ENCODE assay signal across 16 cellular contexts in the genomic region with DNA sequence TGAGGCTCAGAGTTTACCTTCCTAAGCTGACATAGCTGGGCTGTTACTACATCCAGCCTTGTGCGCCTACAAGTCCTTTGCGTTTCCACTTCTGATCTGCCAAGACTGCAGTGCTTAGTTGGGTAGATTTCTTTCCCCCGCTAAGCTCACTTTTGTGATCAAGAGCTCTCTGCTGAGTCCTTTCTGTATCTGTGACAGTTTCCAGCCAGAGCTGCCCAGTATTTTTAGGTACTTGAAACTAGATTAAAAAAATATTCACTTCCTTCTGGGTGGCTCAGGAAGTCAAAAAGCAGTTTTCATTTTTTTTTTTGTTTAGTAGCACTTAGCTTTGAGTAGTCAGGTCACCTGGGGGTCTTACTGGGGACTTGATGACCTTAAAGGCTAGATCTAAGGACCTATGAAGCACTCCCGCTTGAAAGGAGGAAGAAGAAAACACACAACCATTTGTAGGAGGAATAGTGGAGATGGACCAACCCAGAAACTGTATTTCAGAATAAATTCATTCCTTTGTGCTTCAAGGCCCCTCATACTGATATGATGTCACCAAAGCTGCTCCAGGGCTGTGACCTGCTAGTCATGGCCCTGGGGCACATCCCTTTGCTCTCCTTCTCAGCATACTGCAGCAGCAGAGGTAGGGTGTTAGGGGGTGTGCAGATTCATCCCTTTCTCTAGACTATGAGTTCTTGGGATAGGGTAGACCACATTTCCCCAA.
A peak's percentile ranks its signal among the peaks of the same experiment; 100 is the strongest.
DNase-seq lines count a peak whose midpoint lies in the region; ATAC-seq and TF ChIP-seq lines count a peak whose summit lies in the region.
"Had no signal": no experiment of that assay in that cellular context is flagged by ENCODE, and none has a peak within 500 bp of the region (broad histone marks: within the 10 kb centered on the region; RNA-seq: fewer than 3 reads in every experiment).

No MANE protein-coding gene starts in this region.

- ATAC-seq in GM18498 (IDR thresholded peaks at IDR 0.05; ENCODE audit: unreplicated experiment): peak; percentile 62
- peak; percentile 50 for ATAC-seq in activated B cell treated with CpG ODN at 0.5 μM for 24 hours (ENCODE audit: low read depth)

- peaks cover 54% of the 10 kb centered on the region for H3K4me1 Mint-ChIP-seq in activated B cell treated with CpG ODN at 0.5 μM for 24 hours
- peaks cover 23% of the 10 kb centered on the region for H3K4me1 Mint-ChIP-seq in MCF 10A (ENCODE audit: insufficient read depth, unreplicated experiment)
- H3K4me1 Mint-ChIP-seq in activated T-cell treated with anti-CD3 and anti-CD28 coated beads, Interleukin-2, amount 50 U/mL, for 24 hours (ENCODE audit: low read depth): peaks cover 2% of the 10 kb centered on the region
- H3K4me1 Mint-ChIP-seq: central memory CD8-positive, alpha-beta T cell had no signal

- no peaks in the 10 kb centered on the region for H3K9me3 ChIP-seq in BLaER1
- H3K9me3 ChIP-seq: esophagus muscularis mucosa had no signal

- H3K27ac Mint-ChIP-seq in activated B cell treated with CpG ODN at 0.5 μM for 24 hours: peak overlapping the region; percentile 70
- no peak overlapping the region for H3K27ac Mint-ChIP-seq in MCF 10A (ENCODE audit: low read depth, unreplicated experiment)
- H3K27ac Mint-ChIP-seq in activated T-cell treated with anti-CD3 and anti-CD28 coated beads, Interleukin-2, amount 50 U/mL, for 24 hours: no peak overlapping the region

- in situ Hi-C loops in KBM-7 (cut with MboI; ENCODE audit: low pct_unique_long_range_greater_than_20kb, low sequenced_read_pairs): no loop called here

- no peaks in the 10 kb centered on the region for H3K36me3 ChIP-seq in BLaER1
- H3K36me3 ChIP-seq: esophagus muscularis mucosa had no signal

- H4K20me1 ChIP-seq in BLaER1: no peaks in the 10 kb centered on the region

- no peaks in the 10 kb centered on the region for H3K36me3 Mint-ChIP-seq in activated B cell treated with CpG ODN at 0.5 μM for 24 hours (ENCODE audit: low read depth)
- H3K36me3 Mint-ChIP-seq in MCF 10A (ENCODE audit: insufficient read depth, unreplicated experiment): no peaks in the 10 kb centered on the region
- H3K36me3 Mint-ChIP-seq in activated T-cell treated with anti-CD3 and anti-CD28 coated beads, Interleukin-2, amount 50 U/mL, for 24 hours (ENCODE audit: low read depth): no peaks in the 10 kb centered on the region

- H3K4me1 ChIP-seq in BLaER1: peaks cover 73% of the 10 kb centered on the region

- no TSS peak for BruUV-seq in MCF 10A (replicated peaks; lab: Mats Ljungman, UMichigan)

- H3K9me3 Mint-ChIP-seq in activated B cell treated with CpG ODN at 0.5 μM for 24 hours: no peaks in the 10 kb centered on the region
- no peaks in the 10 kb centered on the region for H3K9me3 Mint-ChIP-seq in MCF 10A (ENCODE audit: unreplicated experiment)
- H3K9me3 Mint-ChIP-seq in activated T-cell treated with anti-CD3 and anti-CD28 coated beads, Interleukin-2, amount 50 U/mL, for 24 hours: no peaks in the 10 kb centered on the region
- H3K9me3 Mint-ChIP-seq: central memory CD8-positive, alpha-beta T cell had no signal

- CTCF ChIA-PET in activated B cell treated with CpG ODN at 0.5 μM for 24 hours (lab: Charles Lee) (interaction anchor here (0.6 to 1.4 kb wide), 3 partner anchors 29 to 293 kb away, joined by 3 to 4 read pairs (median 3); no protein-coding TSS in a partner anchor), MCF 10A (lab: Yijun Ruan, JAX) (interaction anchor here (0.7 to 2.4 kb wide), 2 partner anchors 42 to 170 kb away, joined by 3 to 6 read pairs; no protein-coding TSS in a partner anchor)

- intact Hi-C loops in activated B cell treated with CpG ODN at 0.5 μM for 24 hours (cut with micrococcal nuclease) (no loop called here), MCF 10A (cut with micrococcal nuclease) (no loop called here)

- peak overlapping the region; percentile 75 for H3K4me2 ChIP-seq in BLaER1

- POLR2A ChIA-PET in activated B cell treated with CpG ODN at 0.5 μM for 24 hours (lab: Charles Lee) (interaction anchor here (1.1 to 1.2 kb wide), 2 partner anchors 23 to 46 kb away, joined by 4 to 5 read pairs; no protein-coding TSS in a partner anchor), MCF 10A (lab: Yijun Ruan, JAX) (interaction anchor here (0.6 kb wide), 1 partner anchor 467 kb away, joined by 3 read pairs; no protein-coding TSS in a partner anchor)

- H3K27me3 Mint-ChIP-seq in activated B cell treated with CpG ODN at 0.5 μM for 24 hours (peaks cover 2% of the 10 kb centered on the region), MCF 10A (ENCODE audit: insufficient read depth, unreplicated experiment) (no peaks in the 10 kb centered on the region)
- H3K27me3 Mint-ChIP-seq in activated T-cell treated with anti-CD3 and anti-CD28 coated beads, Interleukin-2, amount 50 U/mL, for 24 hours: peaks cover 27% of the 10 kb centered on the region

- no peak overlapping the region for H3K4me3 ChIP-seq in BLaER1
- H3K4me3 ChIP-seq: esophagus muscularis mucosa had no signal

- peak; percentile 54 for DNase-seq in KBM-7
- DNase-seq in activated B cell treated with CpG ODN at 0.5 μM for 24 hours: no peak
- no peak for DNase-seq in MCF 10A (ENCODE audit: unreplicated experiment)
- DNase-seq in NCI-H82 (lab: John Stamatoyannopoulos, UW): no peak
- no peak for DNase-seq in activated T-cell treated with anti-CD3 and anti-CD28 coated beads, Interleukin-2, amount 50 U/mL, for 24 hours
- no peak for DNase-seq in NCI-H2081 treated with DMSO at 0.1 percent for 48 hours (lab: John Stamatoyannopoulos, UW)
- DNase-seq: activated CD4-positive, alpha-beta T cell treated with anti-CD3 and anti-CD28 coated beads, Interleukin-2, amount 50 U/mL, for 1 hour; activated gamma-delta T cell treated with Interleukin-2 at 50 U/mL for 16 hours; midbrain; NCI-H1048; stimulated activated CD4-positive, alpha-beta T cell treated with anti-CD3 and anti-CD28 coated beads, Interleukin-2, amount 100 ng/mL, for 24 hours; stimulated activated naive CD4-positive, alpha-beta T cell treated with Interleukin-2 at 50 U/mL for 16 hours had no signal

- TF ChIP-seq CTCF in activated B cell treated with CpG ODN at 0.5 μM for 24 hours (IDR thresholded peaks at IDR 0.05) (no peak), MCF 10A (IDR thresholded peaks at IDR 0.05; ENCODE audit: unreplicated experiment) (no peak)

- H3K27me3 ChIP-seq in BLaER1: no peaks in the 10 kb centered on the region

- H3K9ac ChIP-seq in BLaER1: peak overlapping the region; percentile 30; the same call in 1 of the 2 replicates

- peak overlapping the region; percentile 41 for H3K4me3 Mint-ChIP-seq in activated B cell treated with CpG ODN at 0.5 μM for 24 hours
- H3K4me3 Mint-ChIP-seq in MCF 10A (ENCODE audit: unreplicated experiment): no peak overlapping the region
- H3K4me3 Mint-ChIP-seq in activated T-cell treated with anti-CD3 and anti-CD28 coated beads, Interleukin-2, amount 50 U/mL, for 24 hours: no peak overlapping the region
- H3K4me3 Mint-ChIP-seq: central memory CD8-positive, alpha-beta T cell had no signal

- H3K27ac ChIP-seq in BLaER1: peak overlapping the region; percentile 62
- H3K27ac ChIP-seq: esophagus muscularis mucosa had no signal
